8 cellular contexts compared by ENCODE assay signal in the genomic region with DNA sequence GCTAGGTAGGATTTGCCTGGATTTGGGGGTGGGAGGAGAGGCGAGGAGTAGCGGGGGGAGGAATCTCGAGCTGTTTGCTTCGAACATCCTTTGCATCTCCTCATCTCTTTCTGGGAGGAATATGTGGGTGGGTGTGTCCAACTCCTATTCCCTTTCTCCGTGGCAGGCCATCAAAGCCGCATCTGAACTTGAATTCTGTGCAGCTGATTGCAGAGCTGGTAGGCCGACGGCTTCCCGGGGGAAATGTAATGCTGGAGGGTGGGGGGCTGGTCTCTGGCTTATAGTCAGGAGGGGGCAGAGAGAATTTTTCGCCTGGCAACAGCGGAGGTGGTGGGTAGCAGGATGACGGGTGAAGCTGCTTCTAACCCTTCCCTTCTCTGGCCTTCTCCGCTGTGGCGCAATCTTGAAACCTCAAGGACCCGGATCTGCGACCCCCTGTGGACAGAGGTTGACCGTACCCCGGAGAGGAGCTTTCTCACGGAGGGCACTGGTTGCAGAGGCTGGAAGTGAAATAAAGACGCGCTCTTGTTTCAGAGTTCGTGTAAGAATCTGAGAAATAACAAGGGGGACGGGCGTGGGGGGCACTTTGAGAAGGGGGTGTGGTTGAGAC. TPM values are rescaled to one million over a fixed set of nuclear protein-coding genes. Genes with fewer than 3 reads are reported as not detected.
A peak's percentile ranks its signal among the peaks of the same experiment; 100 is the strongest.
DNase-seq lines count a peak whose midpoint lies in the region; TF ChIP-seq lines count a peak whose summit lies in the region.

No MANE protein-coding gene starts in this region.

- no peak for DNase-seq in CD4-positive, alpha-beta memory T cell
- DNase-seq in chondrocyte (ENCODE audit: low spot score) (no peak), neuronal stem cell (ENCODE audit: low spot score) (no peak), cerebellar nuclear complex (lab: John Stamatoyannopoulos, UW) (no peak), GM03348 (ENCODE audit: low spot score) (no peak)
- DNase-seq in stimulated activated naive CD4-positive, alpha-beta T cell (lab: John Stamatoyannopoulos, UW), result no peak
- no peak for DNase-seq in stimulated activated CD4-positive, alpha-beta T cell treated with anti-CD3 and anti-CD28 coated beads, Interleukin-4, amount 100 ng/mL, for 4 hours

- H3K23ac ChIP-seq in neuronal stem cell (ENCODE audit: low read depth, low read length, poor library complexity), result no peak overlapping the region

- no peaks in the 10 kb centered on the region for H3K36me3 ChIP-seq in CD4-positive, alpha-beta memory T cell (ENCODE audit: insufficient read depth, low read length)
- no peaks in the 10 kb centered on the region for H3K36me3 ChIP-seq in HUES64 (ENCODE audit: insufficient read depth, low read length)
- H3K36me3 ChIP-seq in neuronal stem cell (replicated peaks in 1 of 2; ENCODE audit: control insufficient read depth in 2 of 2, insufficient read depth in 2 of 2, low read length in 2 of 2), result no peaks in the 10 kb centered on the region

- peak overlapping the region; percentile 80 for H3K4me2 ChIP-seq in neuronal stem cell (ENCODE audit: insufficient read depth, low read length, poor library complexity, severe bottlenecking)

- no peak overlapping the region for H3K4ac ChIP-seq in neuronal stem cell (ENCODE audit: low read length)

- peaks cover 11% of the 10 kb centered on the region for H3K27me3 ChIP-seq in CD4-positive, alpha-beta memory T cell (ENCODE audit: insufficient read depth, low read length)
- H3K27me3 ChIP-seq in HUES64 (ENCODE audit: insufficient read depth, low read length) (peaks cover 89% of the 10 kb centered on the region), neuronal stem cell (ENCODE audit: control insufficient read depth in 3 of 3, insufficient read depth in 3 of 3, low read depth in 1 of 3, low read length in 3 of 3) (peaks cover 3 to 53% (median 39%) of the 10 kb centered on the region in 3 experiments)

- intact Hi-C loops in CD4-positive, alpha-beta memory T cell (cut with micrococcal nuclease), result no loop called here

- H3K14ac ChIP-seq in neuronal stem cell (ENCODE audit: low read length), result no peak overlapping the region

- H2BK12ac ChIP-seq in neuronal stem cell (ENCODE audit: low read length), result no peak overlapping the region

- H3K18ac ChIP-seq in neuronal stem cell (ENCODE audit: low read length), result peak overlapping the region; percentile 48

- H2BK5ac ChIP-seq in neuronal stem cell (ENCODE audit: low read length), result no peak overlapping the region

- H3K79me1 ChIP-seq in neuronal stem cell (ENCODE audit: low read depth, low read length), result no peaks in the 10 kb centered on the region

- peaks cover 15 to 43% of the 10 kb centered on the region in 2 donors for H3K27me3 Mint-ChIP-seq in CD4-positive, alpha-beta memory T cell
- peaks cover 28% of the 10 kb centered on the region for H3K27me3 Mint-ChIP-seq in chondrocyte (ENCODE audit: low read depth)

- POLR2A ChIA-PET in CD4-positive, alpha-beta memory T cell (lab: Charles Lee; ENCODE audit: partially characterized antibody), result no interaction called here

- no peak overlapping the region for H2AK5ac ChIP-seq in neuronal stem cell (ENCODE audit: low read depth, low read length)

- peak overlapping the region; percentile 67 to 89 (median 81) for H3K4me3 Mint-ChIP-seq in CD4-positive, alpha-beta memory T cell
- H3K4me3 Mint-ChIP-seq in chondrocyte (ENCODE audit: unreplicated experiment), result peak overlapping the region; percentile 69

- H3K9me3 Mint-ChIP-seq in CD4-positive, alpha-beta memory T cell, result no peaks in the 10 kb centered on the region
- H3K9me3 Mint-ChIP-seq in chondrocyte (ENCODE audit: low read depth), result peaks cover 14% of the 10 kb centered on the region

- H3K4me3 ChIP-seq in CD4-positive, alpha-beta memory T cell (ENCODE audit: low read length in 2 of 2), result no peak overlapping the region
- H3K4me3 ChIP-seq in HUES64 (ENCODE audit: low read length) (peak overlapping the region; percentile 46), neuronal stem cell (ENCODE audit: low read length in 2 of 2) (peak overlapping the region; percentile 30 to 75)

- H4K91ac ChIP-seq in neuronal stem cell (ENCODE audit: low read depth, low read length, poor library complexity), result no peak overlapping the region

- H3K27ac ChIP-seq in CD4-positive, alpha-beta memory T cell (ENCODE audit: low read depth, low read length), result no peak overlapping the region
- no peak overlapping the region for H3K27ac ChIP-seq in HUES64 (ENCODE audit: low read depth, low read length)
- H3K27ac ChIP-seq in neuronal stem cell (replicated peaks; ENCODE audit: low read length), result no peak overlapping the region

- TF ChIP-seq CTCF in chondrocyte (IDR thresholded peaks at IDR 0.05), result no peak

- H3K4me1 Mint-ChIP-seq in CD4-positive, alpha-beta memory T cell, result peaks cover 7 to 24% (median 14%) of the 10 kb centered on the region in 4 donors
- peaks cover 12% of the 10 kb centered on the region for H3K4me1 Mint-ChIP-seq in chondrocyte (ENCODE audit: low read depth)

- H3K27ac Mint-ChIP-seq in CD4-positive, alpha-beta memory T cell, result no peak overlapping the region
- H3K27ac Mint-ChIP-seq in chondrocyte (ENCODE audit: unreplicated experiment), result no peak overlapping the region

- no peak overlapping the region for H2BK120ac ChIP-seq in neuronal stem cell (ENCODE audit: low read depth, low read length)

- H3K4me1 ChIP-seq in CD4-positive, alpha-beta memory T cell (ENCODE audit: insufficient read depth, low read length), result peaks cover 17% of the 10 kb centered on the region
- no peaks in the 10 kb centered on the region; the same call in 1 of the 2 replicates for H3K4me1 ChIP-seq in HUES64 (ENCODE audit: insufficient read depth, low read length)
- H3K4me1 ChIP-seq in neuronal stem cell (ENCODE audit: control insufficient read depth in 2 of 2, insufficient read depth in 1 of 2, low read depth in 1 of 2, low read length in 2 of 2), result peaks cover 0 to 2% of the 10 kb centered on the region in 2 donors

- WGBS in HUES64, result under 1% methylated on average over 19 of the region's 24 CpGs
- no CpG with 5 or more reads among the region's 24 CpGs for WGBS in neuronal stem cell (ENCODE audit: extremely low coverage in 2 of 2, insufficient read length in 2 of 2, insufficient replicate concordance in 1 of 2), 2 donors

- peak overlapping the region; percentile 78 for H2AFZ ChIP-seq in neuronal stem cell (ENCODE audit: low read length)

- no peak overlapping the region for H4K8ac ChIP-seq in neuronal stem cell (ENCODE audit: low read depth, low read length)

- H3K36me3 Mint-ChIP-seq in CD4-positive, alpha-beta memory T cell, result no peaks in the 10 kb centered on the region
- H3K36me3 Mint-ChIP-seq in chondrocyte (ENCODE audit: low read depth), result no peaks in the 10 kb centered on the region

- no peaks in the 10 kb centered on the region for H3K9me3 ChIP-seq in CD4-positive, alpha-beta memory T cell (ENCODE audit: control insufficient read depth in 1 of 2, low read length in 2 of 2)
- 0 out of 2 replicates have a peak, but pooled peaks cover 5% of the 10 kb centered on the region for H3K9me3 ChIP-seq in HUES64 (ENCODE audit: insufficient read depth, low read depth, low read length)
- H3K9me3 ChIP-seq in neuronal stem cell (replicated peaks in 1 of 2; ENCODE audit: control insufficient read depth in 2 of 2, insufficient read depth in 1 of 2, low read depth in 1 of 2, low read length in 2 of 2), result peaks cover 0 to 4% of the 10 kb centered on the region in 2 donors

- no peak overlapping the region for H2BK15ac ChIP-seq in neuronal stem cell (ENCODE audit: low read length)

- H3K9ac ChIP-seq in HUES64 (ENCODE audit: low read depth, low read length) (no peak overlapping the region), neuronal stem cell (ENCODE audit: low read depth, low read length, poor library complexity) (peak overlapping the region; percentile 70)

- CTCF ChIA-PET in CD4-positive, alpha-beta memory T cell (lab: Charles Lee; ENCODE audit: partially characterized antibody), result interaction anchor here (1.2 kb wide), 1 partner anchor 15 kb away, joined by 5 read pairs; no protein-coding TSS in a partner anchor

RNA-seq across cellular contexts. Expression of a gene that starts 0.7 kb away (rescaled TPM):
- not detected for total RNA-seq in CD4-positive, alpha-beta memory T cell
- polyA plus RNA-seq in CD4-positive, alpha-beta memory T cell, result not detected
- 0.45 TPM for polyA plus RNA-seq in HUES64 (2013, experiment 1 of 2)
- polyA plus RNA-seq in HUES64 (2013, experiment 2 of 2), result 1.1 TPM
- not detected in 3 replicates for total RNA-seq in chondrocyte
- polyA plus RNA-seq in neuronal stem cell (2013, experiment 1 of 2), result 0.91 TPM
- polyA plus RNA-seq in neuronal stem cell (2013, experiment 2 of 2), result 0.82 TPM

Comparison
In these comparisons a context has a peak if more than half of its experiments do, and no peak if none do; other contexts are left out.
1. H3K4me3 ChIP-seq: peak in HUES64 (single experiment) and neuronal stem cell (2 of 2); none in CD4-positive, alpha-beta memory T cell (0 of 2).